16 cellular contexts compared by ENCODE assay signal in genomic region chr2:227819398-227819697, GRCh38. TPM values are rescaled to one million over a fixed set of nuclear protein-coding genes. Genes with fewer than 3 reads are reported as not detected.
DNase-seq lines count a peak whose midpoint lies in the region; ATAC-seq and TF ChIP-seq lines count a peak whose summit lies in the region.
"Had no signal": no experiment of that assay in that cellular context is flagged by ENCODE, and none has a peak within 500 bp of the region (broad histone marks: within the 10 kb centered on the region; RNA-seq: fewer than 3 reads in every experiment).

No MANE protein-coding gene starts in this region.

- no peaks in the 10 kb centered on the region for H3K36me3 ChIP-seq in BLaER1 treated with 17β-estradiol and CSF1 and Interleukin-3, amounts not matched to agents 10 nM and 100 nM
- no peaks in the 10 kb centered on the region for H3K36me3 ChIP-seq in neutrophil

- H3K27me3 ChIP-seq in BLaER1 treated with 17β-estradiol and CSF1 and Interleukin-3, amounts not matched to agents 10 nM and 100 nM, result no peaks in the 10 kb centered on the region
- no peaks in the 10 kb centered on the region for H3K27me3 ChIP-seq in neutrophil

- intact Hi-C loops in Right ventricle myocardium inferior (cut with DNase I), result no loop called here

- H3K4me3 ChIP-seq in BLaER1 treated with 17β-estradiol and CSF1 and Interleukin-3, amounts not matched to agents 10 nM and 100 nM, result no peak overlapping the region
- H3K4me3 ChIP-seq in coronary artery (no peak overlapping the region), neutrophil (ENCODE audit: low read depth in 1 of 2, low read length in 1 of 2) (peak overlapping the region in 1 of 2 experiments; percentile 22)

- TF ChIP-seq RAD21 in Ishikawa (IDR thresholded peaks at IDR 0.05; ENCODE audit: low read depth), result no peak

- TF ChIP-seq EP300 in Ishikawa (IDR thresholded peaks at IDR 0.05; ENCODE audit: borderline replicate concordance), result no peak

- ATAC-seq in GM19351 (IDR thresholded peaks at IDR 0.05; ENCODE audit: unreplicated experiment) (no peak), Right ventricle myocardium inferior (no peak)

- peak overlapping the region in 7 of 11 experiments; percentile 56 to 84 (median 70); a peak in 13 of 22 replicates for H3K4me2 ChIP-seq in BLaER1 treated with 17β-estradiol and CSF1 and Interleukin-3, amounts not matched to agents 10 nM and 100 nM

- no peak for TF ChIP-seq CTCF in coronary artery (IDR thresholded peaks at IDR 0.05)
- TF ChIP-seq CTCF in neutrophil (IDR thresholded peaks at IDR 0.05), result no peak

- no peaks in the 10 kb centered on the region for H3K9me3 ChIP-seq in BLaER1 treated with 17β-estradiol and CSF1 and Interleukin-3, amounts not matched to agents 10 nM and 100 nM (replicated peaks in 1 of 11)
- no peaks in the 10 kb centered on the region for H3K9me3 ChIP-seq in neutrophil

- peaks cover 0 to 49% (median 25%) of the 10 kb centered on the region in 10 experiments; a peak in 17 of 20 replicates for H3K4me1 ChIP-seq in BLaER1 treated with 17β-estradiol and CSF1 and Interleukin-3, amounts not matched to agents 10 nM and 100 nM
- peaks cover 54 to 60% of the 10 kb centered on the region in 2 experiments for H3K4me1 ChIP-seq in neutrophil (ENCODE audit: control insufficient read depth in 1 of 2, insufficient read depth in 1 of 2, low read depth in 1 of 2, low read length in 1 of 2)

- DNase-seq in coronary artery (ENCODE audit: low spot score) (no peak), NCI-H2029 (lab: John Stamatoyannopoulos, UW) (no peak), Right ventricle myocardium inferior (ENCODE audit: missing footprints) (no peak), activated gamma-delta T cell treated with Interleukin-2 at 50 U/mL for 16 hours (no peak)
- DNase-seq: effector CD4-positive, alpha-beta T cell; NCI-H146; NCI-H345 had no signal

- no peaks in the 10 kb centered on the region for H4K20me1 ChIP-seq in BLaER1 treated with 17β-estradiol and CSF1 and Interleukin-3, amounts not matched to agents 10 nM and 100 nM

- peak overlapping the region in 9 of 11 experiments; percentile 12 to 84 (median 66); a peak in 16 of 22 replicates for H3K27ac ChIP-seq in BLaER1 treated with 17β-estradiol and CSF1 and Interleukin-3, amounts not matched to agents 10 nM and 100 nM
- H3K27ac ChIP-seq in coronary artery (peak overlapping the region; percentile 72 to 92), neutrophil (peak overlapping the region; percentile 83)

- peak overlapping the region in 3 of 11 experiments; percentile 37 to 57 (median 50); a peak in 4 of 22 replicates for H3K9ac ChIP-seq in BLaER1 treated with 17β-estradiol and CSF1 and Interleukin-3, amounts not matched to agents 10 nM and 100 nM

TF ChIP-seq in Ishikawa, 13 proteins besides CTCF, POLR2A, EP300 and RAD21:
- TF ChIP-seq YY1 (IDR thresholded peaks at IDR 0.05; ENCODE audit: low read depth) (no peak), MAX (IDR thresholded peaks at IDR 0.05) (peak; percentile 37; the same call in 1 of the 2 replicates), TEAD4 (IDR thresholded peaks at IDR 0.05) (no peak), CEBPB (IDR thresholded peaks at IDR 0.05) (no peak), CREB1 (IDR thresholded peaks at IDR 0.05; ENCODE audit: low read depth) (no peak), FOXM1 (IDR thresholded peaks at IDR 0.05; ENCODE audit: borderline replicate concordance, low read depth) (no peak), EGR1 (IDR thresholded peaks at IDR 0.05) (no peak)
TF ChIP-seq in Ishikawa: peak in this region for 1.

RNA-seq across cellular contexts. Expression of gene CCL20, which starts 5.7 kb away (rescaled TPM):
- not detected for total RNA-seq in Right ventricle myocardium inferior
- total RNA-seq: cardiac septum, left lobe of liver, myocyte, progenitor cell of endocrine pancreas had no signal

RNA-seq across cellular contexts. Expression of gene DAW1, which starts 52.1 kb away (rescaled TPM):
- total RNA-seq in Right ventricle myocardium inferior, result not detected
- total RNA-seq: activated naive CD4-positive, alpha-beta T cell treated with anti-CD3 and anti-CD28 coated beads, Interleukin-2, amount 50 U/mL, for 72 hours; cardiac septum; left lobe of liver; myocyte; progenitor cell of endocrine pancreas had no signal
